ENCODE assay signal across 16 cellular contexts in the genomic region with DNA sequence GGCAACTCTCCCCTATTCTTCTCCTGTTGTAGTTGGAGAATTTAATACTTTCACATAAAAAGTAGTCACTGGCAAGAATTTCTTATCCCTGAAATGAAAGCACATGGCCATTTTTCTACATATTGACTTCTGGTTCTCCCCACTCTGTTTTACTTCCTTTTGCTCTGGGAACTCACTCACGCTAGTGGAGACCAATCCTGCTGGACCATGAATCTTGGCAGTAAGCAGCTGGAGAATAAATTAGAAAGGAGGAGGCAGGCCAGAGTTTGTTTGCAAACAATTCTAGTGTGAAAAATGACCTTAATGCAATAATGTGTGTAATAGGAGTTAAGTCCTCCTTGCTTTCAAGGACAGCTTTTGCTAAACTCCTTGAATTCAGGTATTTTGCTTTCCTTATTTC.
DNase-seq lines count a peak whose midpoint lies in the region; TF ChIP-seq lines count a peak whose summit lies in the region.
"Had no signal": no experiment of that assay in that cellular context is flagged by ENCODE, and none has a peak within 500 bp of the region (broad histone marks: within the 10 kb centered on the region; RNA-seq: fewer than 3 reads in every experiment).

No MANE protein-coding gene starts in this region.

- H3K4me1 Mint-ChIP-seq in nephron progenitor cell: no peaks in the 10 kb centered on the region
- H3K4me1 Mint-ChIP-seq: CD4-positive, CD25-positive, alpha-beta regulatory T cell; CD8-positive, alpha-beta memory T cell; IgD-negative memory B cell had no signal

- WGBS in lower leg skin, 2 donors: 50 to 71% methylated on average over 1 of the region's 1 CpG

- no peak overlapping the region for H3K4me3 ChIP-seq in lower leg skin (ENCODE audit: low read depth, poor library complexity, severe bottlenecking)

- H3K36me3 Mint-ChIP-seq in nephron progenitor cell (ENCODE audit: low read depth): no peaks in the 10 kb centered on the region
- H3K36me3 Mint-ChIP-seq: CD4-positive, CD25-positive, alpha-beta regulatory T cell; CD8-positive, alpha-beta memory T cell; IgD-negative memory B cell had no signal

- no peaks in the 10 kb centered on the region for H3K27me3 Mint-ChIP-seq in nephron progenitor cell (ENCODE audit: low read depth, poor library complexity)
- H3K27me3 Mint-ChIP-seq: CD4-positive, CD25-positive, alpha-beta regulatory T cell; IgD-negative memory B cell had no signal

- TF ChIP-seq CTCF in nephron progenitor cell (IDR thresholded peaks at IDR 0.05): no peak
- TF ChIP-seq CTCF in lower leg skin (IDR thresholded peaks at IDR 0.05): no peak

- DNase-seq in NCI-H748 (lab: John Stamatoyannopoulos, UW; ENCODE audit: unreplicated experiment) (peak; percentile 11), NCI-H748 treated with DMSO at 0.1 percent for 48 hours (lab: John Stamatoyannopoulos, UW) (no peak), NCI-H69 (lab: John Stamatoyannopoulos, UW) (peak; percentile 78), left kidney (ENCODE audit: low read depth, low spot score) (peak; percentile 20), nephron progenitor cell (no peak), lower leg skin (ENCODE audit: low spot score in 2 of 2) (no peak), SIG-M5 (lab: John Stamatoyannopoulos, UW) (no peak), NCI-H510A (lab: John Stamatoyannopoulos, UW) (no peak)
- DNase-seq: ACHN; BE2C; C1 segment of cervical spinal cord; CD4-positive, CD25-positive, alpha-beta regulatory T cell; CD8-positive, alpha-beta memory T cell; COR-L47; H9 had no signal

- H3K4me3 Mint-ChIP-seq in nephron progenitor cell: no peak overlapping the region
- H3K4me3 Mint-ChIP-seq: CD4-positive, CD25-positive, alpha-beta regulatory T cell; CD8-positive, alpha-beta memory T cell; H9; IgD-negative memory B cell had no signal

- intact Hi-C loops in lower leg skin (cut with DNase I; ENCODE audit: low total_unique reads): no loop called here

- H3K27ac Mint-ChIP-seq in nephron progenitor cell: peak overlapping the region; percentile 62
- H3K27ac Mint-ChIP-seq: CD4-positive, CD25-positive, alpha-beta regulatory T cell; H9; IgD-negative memory B cell had no signal

- H3K9me3 Mint-ChIP-seq in nephron progenitor cell: peaks cover 6% of the 10 kb centered on the region

- TF ChIP-seq POLR2A in lower leg skin (IDR thresholded peaks at IDR 0.05): no peak

Comparison
In these comparisons a context has a peak if more than half of its experiments do, and no peak if none do; other contexts are left out.
1. DNase-seq: peak in NCI-H748 (single experiment), NCI-H69 (single experiment) and left kidney (single experiment); none in NCI-H748 treated with DMSO at 0.1 percent for 48 hours (single experiment), nephron progenitor cell (single experiment), lower leg skin (0 of 2), SIG-M5 (single experiment) and NCI-H510A (single experiment).